ENCODE assay signal across 13 cellular contexts in genomic region chr11:128893578-128894295, GRCh38. TPM values are rescaled to one million over a fixed set of nuclear protein-coding genes. Genes with fewer than 3 reads are reported as not detected.
DNase-seq lines count a peak whose midpoint lies in the region; ATAC-seq and TF ChIP-seq lines count a peak whose summit lies in the region.
"Had no signal": no experiment of that assay in that cellular context is flagged by ENCODE, and none has a peak within 500 bp of the region (broad histone marks: within the 10 kb centered on the region; RNA-seq: fewer than 3 reads in every experiment).

No MANE protein-coding gene starts in this region.

- H3K9me3 ChIP-seq in gastroesophageal sphincter: no peaks in the 10 kb centered on the region
- no peaks in the 10 kb centered on the region for H3K9me3 ChIP-seq in A673 (ENCODE audit: low read depth, low read length, poor library complexity, severe bottlenecking)
- H3K9me3 ChIP-seq: ovary had no signal

- POLR2A ChIA-PET in A673 (lab: Charles Lee; ENCODE audit: low non-redundant PET): no interaction called here

- CTCF ChIA-PET in A673 (lab: Charles Lee): interaction anchor here (0.5 kb wide), 1 partner anchor 12 kb away, joined by 6 read pairs; no protein-coding TSS in a partner anchor

- H3K4me3 ChIP-seq in gastroesophageal sphincter (no peak overlapping the region), A673 (ENCODE audit: low read depth, low read length, poor library complexity, severe bottlenecking) (no peak overlapping the region)
- H3K4me3 ChIP-seq: ovary had no signal

- no TSS peak for BruUV-seq in A673 (replicated peaks; lab: Mats Ljungman, UMichigan)

- no peak for TF ChIP-seq EP300 in gastroesophageal sphincter (IDR thresholded peaks at IDR 0.05)

- intact Hi-C loops in A673 (cut with micrococcal nuclease; ENCODE audit: unreplicated experiment): no loop called here

- DNase-seq in islet precursor cell (peak; percentile 54), iPS-NIHi11 (ENCODE audit: low spot score) (no peak), A673 (ENCODE audit: low spot score) (no peak)
- DNase-seq in activated effector memory CD4-positive, alpha-beta T cell treated with anti-CD3 and anti-CD28 coated beads, Interleukin-2, amount 50 U/mL, for 16 hours: no peak
- DNase-seq: CD4-positive, alpha-beta memory T cell; immature natural killer cell; WERI-Rb-1 had no signal

- TF ChIP-seq CTCF in gastroesophageal sphincter (IDR thresholded peaks at IDR 0.05): no peak
- TF ChIP-seq CTCF in A673 (conservative IDR thresholded peaks at IDR 0.05; ENCODE audit: low read depth, low read length): no peak

- H3K4me1 ChIP-seq in gastroesophageal sphincter: peaks cover 0 to 25% (median 0%) of the 10 kb centered on the region in 3 donors
- peaks cover 4% of the 10 kb centered on the region for H3K4me1 ChIP-seq in A673 (ENCODE audit: insufficient read depth, low read length, poor library complexity, severe bottlenecking)

- H3K27ac ChIP-seq in gastroesophageal sphincter (no peak overlapping the region), A673 (ENCODE audit: low read depth, low read length, poor library complexity, severe bottlenecking) (no peak overlapping the region)
- H3K27ac ChIP-seq: KMS-11, ovary, WERI-Rb-1 had no signal

- ATAC-seq in GM18511 (IDR thresholded peaks at IDR 0.05; ENCODE audit: unreplicated experiment) (peak; percentile 79), GM21526 (IDR thresholded peaks at IDR 0.05; ENCODE audit: low FRiP score, unreplicated experiment) (peak; percentile 53), HG03342 (IDR thresholded peaks at IDR 0.05; ENCODE audit: unreplicated experiment) (peak; percentile 71), gastroesophageal sphincter (no peak)

- no peaks in the 10 kb centered on the region for H3K36me3 ChIP-seq in gastroesophageal sphincter
- no peaks in the 10 kb centered on the region for H3K36me3 ChIP-seq in A673 (ENCODE audit: insufficient read depth, low read length, poor library complexity, severe bottlenecking)
- H3K36me3 ChIP-seq: ovary, WERI-Rb-1 had no signal

- H3K27me3 ChIP-seq in gastroesophageal sphincter (peaks cover 20% of the 10 kb centered on the region), A673 (replicated peaks; ENCODE audit: insufficient read depth, low read depth, low read length, poor library complexity) (peaks cover 14% of the 10 kb centered on the region)
- H3K27me3 ChIP-seq: ovary had no signal

- no peak for TF ChIP-seq POLR2A in gastroesophageal sphincter (IDR thresholded peaks at IDR 0.05)

- WGBS in gastroesophageal sphincter (ENCODE audit: low coverage in 1 of 2), 2 donors: 56 to 75% methylated on average over 7 to 8 of the region's 10 CpGs

RNA-seq across cellular contexts. Expression of gene KCNJ5, which starts 2.6 kb away (rescaled TPM):
- total RNA-seq in gastroesophageal sphincter: 1 to 10 TPM in 1 of 4 donors, under 1 TPM in 3; 0.31 to 3.2 (median 0.71) TPM
- total RNA-seq in A673 (2021): not detected in 2 replicates

RNA-seq across cellular contexts. Expression of gene KCNJ1, which starts 26.6 kb away (rescaled TPM):
- total RNA-seq in gastroesophageal sphincter (under 1 TPM in 1 of 4 donors, not detected in 3; 0.27 TPM), A673 (2021) (not detected in 2 replicates)

RNA-seq across cellular contexts. Expression of gene TP53AIP1, which starts 48.9 kb away (rescaled TPM):
- under 1 TPM in 1 of 4 donors, not detected in 3; 0.42 TPM for total RNA-seq in gastroesophageal sphincter
- 2.1 and 2.3 TPM in 2 replicates for total RNA-seq in A673 (2021)
- total RNA-seq: CD4-positive, alpha-beta memory T cell had no signal
